In the genomic region with DNA sequence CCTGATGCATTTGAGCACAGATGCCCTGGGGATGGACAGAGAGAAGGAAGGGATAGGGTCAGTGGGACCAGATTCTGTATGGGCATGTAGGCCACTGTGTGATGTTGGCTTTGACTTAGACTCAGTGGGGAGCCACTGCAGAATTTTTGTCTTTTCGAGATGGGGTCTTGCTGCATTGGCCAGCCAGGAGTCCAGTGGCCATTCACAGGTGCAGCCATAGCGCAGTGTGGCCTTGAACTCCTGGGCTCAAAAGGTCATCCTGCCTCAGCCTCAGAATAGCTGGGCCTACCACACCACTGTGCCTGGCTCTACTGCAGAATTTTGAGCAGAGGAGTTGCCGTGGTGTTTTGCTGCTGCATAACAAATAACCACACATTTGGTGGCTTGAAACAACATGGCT, we compare ENCODE assay signal across 24 cellular contexts. TPM values are rescaled to one million over a fixed set of nuclear protein-coding genes. Genes with fewer than 3 reads are reported as not detected.
DNase-seq lines count a peak whose midpoint lies in the region; ATAC-seq and TF ChIP-seq lines count a peak whose summit lies in the region.
"Had no signal": no experiment of that assay in that cellular context is flagged by ENCODE, and none has a peak within 500 bp of the region (broad histone marks: within the 10 kb centered on the region; RNA-seq: fewer than 3 reads in every experiment).

No MANE protein-coding gene starts in this region.

- H3K4me3 ChIP-seq in BLaER1 = no peak overlapping the region
- no peak overlapping the region for H3K4me3 ChIP-seq in CD8-positive, alpha-beta T cell (ENCODE audit: low read depth, low read length)
- no peak overlapping the region for H3K4me3 ChIP-seq in ectodermal cell (ENCODE audit: insufficient read depth, low read depth, low read length)
- H3K4me3 ChIP-seq: PC-9, SJSA1 had no signal

- H3K9ac ChIP-seq in BLaER1 = no peak overlapping the region

- intact Hi-C loops in CD8-positive, alpha-beta T cell (cut with DNase I, micrococcal nuclease) = no loop called here

- H3K4me1 ChIP-seq in BLaER1 (peaks cover 98% of the 10 kb centered on the region), ectodermal cell (ENCODE audit: control insufficient read depth, insufficient read depth, low read length) (peaks cover 19% of the 10 kb centered on the region)
- peaks cover 24% of the 10 kb centered on the region for H3K4me1 ChIP-seq in CD8-positive, alpha-beta T cell (ENCODE audit: insufficient read depth, low read length)

- H3K9me3 Mint-ChIP-seq in CD8-positive, alpha-beta T cell = peaks cover 2% of the 10 kb centered on the region
- peaks cover 7% of the 10 kb centered on the region for H3K9me3 Mint-ChIP-seq in stimulated activated memory B cell treated with anti-CD40 and anti-IgM and Interleukin-4, amounts not matched to agents 10 μg/mL and 1 μg/mL and 100 μg/mL, for 72 hours

- TF ChIP-seq CTCF in CD8-positive, alpha-beta T cell (IDR thresholded peaks at IDR 0.05) = no peak

- H3K27ac Mint-ChIP-seq in CD8-positive, alpha-beta T cell = peak overlapping the region; percentile 64
- peak overlapping the region; percentile 17 for H3K27ac Mint-ChIP-seq in stimulated activated memory B cell treated with anti-CD40 and anti-IgM and Interleukin-4, amounts not matched to agents 10 μg/mL and 1 μg/mL and 100 μg/mL, for 72 hours

- DNase-seq in CD8-positive, alpha-beta T cell = no peak
- no peak for DNase-seq in SW 1271 (lab: John Stamatoyannopoulos, UW)
- DNase-seq: C1 segment of cervical spinal cord; Calu3; DMS79 treated with DMSO at 0.1 percent for 48 hours; GF-D8; HCEC 1CT; MV-4-11; NCI-H1105; NCI-H146; NCI-H1930; NCI-H446; NCI-H524 treated with DMSO at 0.1 percent for 48 hours; NCI-H82; NK-92 treated with Interleukin-12 subunit alpha and Interleukin-12 subunit beta, amount 100 ng/mL, for 24 hours; PC-9 had no signal

- POLR2A ChIA-PET in CD8-positive, alpha-beta T cell (lab: Charles Lee) = no interaction called here

- peak overlapping the region; percentile 9 for H3K4me2 ChIP-seq in BLaER1
- H3K4me2 ChIP-seq: PC-9 had no signal

- H3K36me3 Mint-ChIP-seq in CD8-positive, alpha-beta T cell = peaks cover 46% of the 10 kb centered on the region
- H3K36me3 Mint-ChIP-seq in stimulated activated memory B cell treated with anti-CD40 and anti-IgM and Interleukin-4, amounts not matched to agents 10 μg/mL and 1 μg/mL and 100 μg/mL, for 72 hours = peaks cover 58% of the 10 kb centered on the region

- peaks cover 44% of the 10 kb centered on the region for H4K20me1 ChIP-seq in BLaER1

- peaks cover 66% of the 10 kb centered on the region for H3K4me1 Mint-ChIP-seq in CD8-positive, alpha-beta T cell (ENCODE audit: low read depth)
- H3K4me1 Mint-ChIP-seq in stimulated activated memory B cell treated with anti-CD40 and anti-IgM and Interleukin-4, amounts not matched to agents 10 μg/mL and 1 μg/mL and 100 μg/mL, for 72 hours = peaks cover 54% of the 10 kb centered on the region

- H3K36me3 ChIP-seq in BLaER1 (peaks cover 65% of the 10 kb centered on the region), ectodermal cell (ENCODE audit: control insufficient read depth, insufficient read depth, low read length) (no peaks in the 10 kb centered on the region)
- no peaks in the 10 kb centered on the region for H3K36me3 ChIP-seq in CD8-positive, alpha-beta T cell (ENCODE audit: insufficient read depth, low read length)
- H3K36me3 ChIP-seq: SJSA1 had no signal

- H3K9me3 ChIP-seq in BLaER1 = peaks cover 28% of the 10 kb centered on the region
- H3K9me3 ChIP-seq in CD8-positive, alpha-beta T cell (ENCODE audit: low read length) = no peaks in the 10 kb centered on the region
- H3K9me3 ChIP-seq in ectodermal cell (ENCODE audit: control insufficient read depth, low read length) = no peaks in the 10 kb centered on the region
- H3K9me3 ChIP-seq: SJSA1 had no signal

- H3K27ac ChIP-seq in BLaER1 (peak overlapping the region; percentile 20; the same call in 1 of the 2 replicates), ectodermal cell (ENCODE audit: insufficient read depth, low read depth, low read length, poor library complexity, severe bottlenecking) (peak overlapping the region; percentile 26)
- no peak overlapping the region for H3K27ac ChIP-seq in CD8-positive, alpha-beta T cell (ENCODE audit: low read depth, low read length)
- H3K27ac ChIP-seq: HL-60, PC-9, SJSA1 had no signal

- WGBS in ectodermal cell, 2 experiments = 94% methylated on average over 3 of the region's 3 CpGs

- CTCF ChIA-PET in CD8-positive, alpha-beta T cell (lab: Charles Lee) = interaction anchor here (1.3 kb wide), 1 partner anchor 10 kb away, joined by 3 read pairs; no protein-coding TSS in a partner anchor

- H3K27me3 Mint-ChIP-seq in CD8-positive, alpha-beta T cell (ENCODE audit: low read depth) = no peaks in the 10 kb centered on the region
- H3K27me3 Mint-ChIP-seq in stimulated activated memory B cell treated with anti-CD40 and anti-IgM and Interleukin-4, amounts not matched to agents 10 μg/mL and 1 μg/mL and 100 μg/mL, for 72 hours = no peaks in the 10 kb centered on the region

- ATAC-seq in CD8-positive, alpha-beta T cell = no peak
- no peak for ATAC-seq in stimulated activated memory B cell treated with anti-CD40 and anti-IgM and Interleukin-4, amounts not matched to agents 10 μg/mL and 1 μg/mL and 100 μg/mL, for 72 hours
- ATAC-seq in HG02678 (IDR thresholded peaks at IDR 0.05; ENCODE audit: unreplicated experiment) (no peak), HG03460 (IDR thresholded peaks at IDR 0.05; ENCODE audit: unreplicated experiment) (no peak)
- ATAC-seq: Right ventricle myocardium inferior had no signal

- no peaks in the 10 kb centered on the region for H3K27me3 ChIP-seq in BLaER1
- no peaks in the 10 kb centered on the region for H3K27me3 ChIP-seq in CD8-positive, alpha-beta T cell (ENCODE audit: insufficient read depth, low read length)
- no peaks in the 10 kb centered on the region for H3K27me3 ChIP-seq in ectodermal cell (ENCODE audit: control insufficient read depth, insufficient read depth, low read length, poor library complexity, severe bottlenecking)
- H3K27me3 ChIP-seq: SJSA1 had no signal

- no peak overlapping the region for H3K4me3 Mint-ChIP-seq in CD8-positive, alpha-beta T cell
- H3K4me3 Mint-ChIP-seq in stimulated activated memory B cell treated with anti-CD40 and anti-IgM and Interleukin-4, amounts not matched to agents 10 μg/mL and 1 μg/mL and 100 μg/mL, for 72 hours = no peak overlapping the region

RNA-seq across cellular contexts. Expression of gene TBC1D14, which starts 22.8 kb away (rescaled TPM):
- 10 to 100 TPM; 29.2 to 30.9 TPM for total RNA-seq in CD8-positive, alpha-beta T cell
- polyA plus RNA-seq in ectodermal cell (2013, experiment 1 of 4) = 57.5 TPM
- 59.8 TPM for polyA plus RNA-seq in ectodermal cell (2013, experiment 2 of 4)
- polyA plus RNA-seq in ectodermal cell (2013, experiment 3 of 4) = 43.5 TPM
- 43.4 TPM for polyA plus RNA-seq in ectodermal cell (2013, experiment 4 of 4)
